In genomic region chr1:203229471-203230178, GRCh38 we compare ENCODE assay signal across 21 cellular contexts. TPM values are rescaled to one million over a fixed set of nuclear protein-coding genes. Genes with fewer than 3 reads are reported as not detected.
"Had no signal": no experiment of that assay in that cellular context is flagged by ENCODE, and none has a peak within 500 bp of the region (broad histone marks: within the 10 kb centered on the region; RNA-seq: fewer than 3 reads in every experiment).

Gene CHIT1, minus strand, starts transcription at chr1:203229673. Its CDS starts 37 bp downstream, at chr1:203229636.

- H3K79me2 ChIP-seq: hepatocyte had no signal

- H3K4me3 Mint-ChIP-seq: activated B cell treated with CpG ODN at 0.5 μM for 24 hours; activated CD8-positive, alpha-beta T cell treated with anti-CD3 and anti-CD28 coated beads for 36 hours; activated T-cell treated with anti-CD3 and anti-CD28 coated beads, Interleukin-2, amount 50 U/mL, for 4 hours; natural killer cell treated with Interleukin-12 subunit alpha and Interleukin-12 subunit beta and Interleukin-15 and Interleukin-18, amount 100 ng/mL, for 72 hours; T-helper 17 cell had no signal

- H2AFZ ChIP-seq: hepatocyte had no signal

- H3K4me1 ChIP-seq: left ventricle myocardium inferior, upper lobe of left lung had no signal

- H3K27ac Mint-ChIP-seq: activated B cell treated with CpG ODN at 0.5 μM for 24 hours; activated CD8-positive, alpha-beta T cell treated with anti-CD3 and anti-CD28 coated beads for 36 hours; natural killer cell treated with Interleukin-12 subunit alpha and Interleukin-12 subunit beta and Interleukin-15 and Interleukin-18, amount 100 ng/mL, for 72 hours; progenitor cell of endocrine pancreas; T-helper 17 cell had no signal

- H3K4me3 ChIP-seq: hepatocyte, left ventricle myocardium inferior, upper lobe of left lung had no signal

- DNase-seq: activated B cell treated with CpG ODN at 0.5 μM for 24 hours; activated CD4-positive, alpha-beta T cell treated with anti-CD3 and anti-CD28 coated beads for 48 hours; activated CD8-positive, alpha-beta T cell treated with anti-CD3 and anti-CD28 coated beads for 36 hours; activated effector memory CD4-positive, alpha-beta T cell treated with anti-CD3 and anti-CD28 coated beads, Interleukin-2, amount 50 U/mL, for 16 hours; activated T-cell treated with anti-CD3 and anti-CD28 coated beads, Interleukin-2, amount 50 U/mL, for 4 hours; amniotic stem cell; kidney; left ventricle myocardium inferior; mesenchymal stem cell; nucleus accumbens; right cardiac atrium; small intestine; stimulated activated naive CD8-positive, alpha-beta T cell treated with anti-CD3 and anti-CD28 coated beads, Interleukin-15, Interleukin-2, amounts not matched to agents 100 U/mL and 50 U/mL, for 24 hours; T-helper 17 cell had no signal

- H3K4me2 ChIP-seq: hepatocyte had no signal

- H3K36me3 ChIP-seq: left ventricle myocardium inferior, upper lobe of left lung had no signal

- H3K9me3 ChIP-seq: upper lobe of left lung had no signal

- H3K27ac ChIP-seq: hepatocyte, left ventricle myocardium inferior, upper lobe of left lung had no signal

- H3K27me3 ChIP-seq: hepatocyte, upper lobe of left lung had no signal

- H3K4me1 Mint-ChIP-seq: activated B cell treated with CpG ODN at 0.5 μM for 24 hours, T-helper 17 cell had no signal

RNA-seq across cellular contexts. Expression of gene CHIT1, which starts in this region (rescaled TPM):
- total RNA-seq: cardiac septum, fibroblast of villous mesenchyme, glomerular endothelial cell, left ventricle myocardium inferior had no signal
